Comparison of ENCODE assay signal across 8 cellular contexts in the genomic region with DNA sequence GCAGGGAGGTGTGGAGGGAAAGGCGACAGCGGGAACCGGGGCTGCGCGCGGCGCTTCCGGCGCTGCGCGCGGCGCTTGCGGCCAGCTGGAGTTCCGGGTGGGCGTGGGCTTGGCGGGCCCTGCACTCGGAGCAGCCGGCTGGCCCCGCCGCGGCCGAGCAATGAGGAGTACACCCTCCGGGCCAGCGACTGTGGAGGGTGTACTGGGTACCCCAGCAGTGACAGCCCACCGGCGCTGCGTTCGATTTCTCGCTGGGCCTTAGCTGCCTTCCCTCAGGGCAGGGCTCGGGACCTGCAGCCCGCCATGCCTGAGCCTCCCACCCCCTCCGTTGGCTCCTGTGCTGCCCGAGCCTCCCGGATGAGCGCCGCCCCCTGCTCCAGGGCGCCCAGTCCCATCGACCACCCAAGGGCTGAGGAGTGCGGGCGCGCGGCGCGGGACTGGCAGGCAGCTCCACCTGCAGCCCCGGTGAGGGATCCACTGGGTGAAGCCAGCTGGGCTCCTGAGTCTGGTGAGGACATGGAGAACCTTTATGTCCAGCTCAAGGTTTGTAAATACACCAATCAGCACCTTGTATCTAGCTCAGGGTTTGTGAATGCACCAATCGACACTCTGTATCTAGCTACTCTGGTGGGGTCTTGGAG.
DNase-seq lines count a peak whose midpoint lies in the region; ATAC-seq and TF ChIP-seq lines count a peak whose summit lies in the region.
"Not testable (repeated sequence)": the region's sequence is repeated elsewhere in the genome, so short reads cannot be mapped to it uniquely, and the experiment has no call there.

No MANE protein-coding gene starts in this region.

- WGBS in suprapubic skin: 72% methylated on average over 9 of the region's 47 CpGs

- DNase-seq in NCI-H1930 (lab: John Stamatoyannopoulos, UW): peak; percentile 62 to 67
- peak in 7 of 34 experiments; percentile 0 to 27 (median 6) for DNase-seq in T-cell
- peak in 1 of 2 donors; percentile 41 for DNase-seq in activated T-cell treated with anti-CD3 and anti-CD28 coated beads, Interleukin-2, amount 50 U/mL, for 72 hours
- not testable (repeated sequence) for DNase-seq in colonic mucosa; left ventricle myocardium inferior; suprapubic skin (ENCODE audit: low spot score in 2 of 2)
- DNase-seq in left lung: peak in 1 of 2 donors; percentile 70

- not testable (repeated sequence) for H3K27ac ChIP-seq in colonic mucosa; left ventricle myocardium inferior (replicated peaks); left lung; suprapubic skin

- ATAC-seq in GM18870 (IDR thresholded peaks at IDR 0.05; ENCODE audit: unreplicated experiment) (peak; percentile 75), T-cell (replicated peaks in 1 of 4) (peak in 3 of 4 experiments; percentile 33 to 94 (median 55)), left lung (peak; percentile 77)
- ATAC-seq in activated T-cell treated with anti-CD3 and anti-CD28 coated beads, Interleukin-2, amount 50 U/mL, for 72 hours (replicated peaks in 1 of 2): peak; percentile 36 to 95

- not testable (repeated sequence) for H3K36me3 ChIP-seq in colonic mucosa, left ventricle myocardium inferior, left lung, suprapubic skin

- not testable (repeated sequence) for H3K27me3 Mint-ChIP-seq in T-cell; activated T-cell treated with anti-CD3 and anti-CD28 coated beads, Interleukin-2, amount 50 U/mL, for 72 hours (ENCODE audit: low read depth)

- H3K9me3 Mint-ChIP-seq in T-cell: peaks cover 17 to 60% (median 38%) of the 10 kb centered on the region in 3 donors
- peaks cover 19% of the 10 kb centered on the region in 2 donors for H3K9me3 Mint-ChIP-seq in activated T-cell treated with anti-CD3 and anti-CD28 coated beads, Interleukin-2, amount 50 U/mL, for 72 hours

- not testable (repeated sequence) for TF ChIP-seq EP300 in suprapubic skin (IDR thresholded peaks at IDR 0.05)

- H3K4me1 ChIP-seq in colonic mucosa, left ventricle myocardium inferior, left lung, suprapubic skin: not testable (repeated sequence)

- POLR2A ChIA-PET in T-cell (lab: Charles Lee): not testable (repeated sequence)

- not testable (repeated sequence) for H3K27me3 ChIP-seq in colonic mucosa; left ventricle myocardium inferior (ENCODE audit: low read depth); left lung; suprapubic skin

- peak overlapping the region in 2 of 3 donors; percentile 68 to 84 for H3K4me3 Mint-ChIP-seq in T-cell
- peak overlapping the region; percentile 39 to 84 for H3K4me3 Mint-ChIP-seq in activated T-cell treated with anti-CD3 and anti-CD28 coated beads, Interleukin-2, amount 50 U/mL, for 72 hours

- TF ChIP-seq POLR2A in suprapubic skin (IDR thresholded peaks at IDR 0.05): not testable (repeated sequence)

- intact Hi-C loops in colonic mucosa (cut with DNase I); left ventricle myocardium inferior (cut with micrococcal nuclease); left lung (cut with DNase I): not testable (repeated sequence)

- not testable (repeated sequence) for H3K9me3 ChIP-seq in colonic mucosa
- H3K9me3 ChIP-seq in left ventricle myocardium inferior (replicated peaks): peaks cover 33% of the 10 kb centered on the region
- peaks cover 0 to 37% of the 10 kb centered on the region in 2 donors for H3K9me3 ChIP-seq in left lung
- H3K9me3 ChIP-seq in suprapubic skin: peaks cover 16% of the 10 kb centered on the region

- not testable (repeated sequence) for H3K9ac ChIP-seq in colonic mucosa (ENCODE audit: low read depth in 2 of 2, low read length in 2 of 2)

- H3K4me1 Mint-ChIP-seq in T-cell: peaks cover 0 to 17% (median 0%) of the 10 kb centered on the region in 3 donors
- not testable (repeated sequence) for H3K4me1 Mint-ChIP-seq in activated T-cell treated with anti-CD3 and anti-CD28 coated beads, Interleukin-2, amount 50 U/mL, for 72 hours (ENCODE audit: low read depth)

- peak overlapping the region; percentile 11 for H3K4me3 ChIP-seq in colonic mucosa
- H3K4me3 ChIP-seq in left ventricle myocardium inferior: peak overlapping the region; percentile 48
- H3K4me3 ChIP-seq in left lung: not testable (repeated sequence)
- H3K4me3 ChIP-seq in suprapubic skin: peak overlapping the region; percentile 18

- H3K27ac Mint-ChIP-seq in T-cell; activated T-cell treated with anti-CD3 and anti-CD28 coated beads, Interleukin-2, amount 50 U/mL, for 72 hours: not testable (repeated sequence)

- not testable (repeated sequence) for TF ChIP-seq CTCF in colonic mucosa (IDR thresholded peaks at IDR 0.05); left ventricle myocardium inferior (IDR thresholded peaks at IDR 0.05; ENCODE audit: borderline replicate concordance); left lung (IDR thresholded peaks at IDR 0.05); suprapubic skin (IDR thresholded peaks at IDR 0.05)

- CTCF ChIA-PET in T-cell (lab: Charles Lee): not testable (repeated sequence)

- not testable (repeated sequence) for H3K36me3 Mint-ChIP-seq in T-cell
- H3K36me3 Mint-ChIP-seq in activated T-cell treated with anti-CD3 and anti-CD28 coated beads, Interleukin-2, amount 50 U/mL, for 72 hours (ENCODE audit: insufficient read depth in 2 of 2): peaks cover 5 to 18% of the 10 kb centered on the region in 2 donors
